In genomic region chr2:39115556-39115955, GRCh38 we compare ENCODE assay signal across 20 cellular contexts.
"Had no signal": no experiment of that assay in that cellular context is flagged by ENCODE, and none has a peak within 500 bp of the region (broad histone marks: within the 10 kb centered on the region; RNA-seq: fewer than 3 reads in every experiment).

No MANE protein-coding gene starts in this region.

- H3K36me3 ChIP-seq: ovary, right atrium auricular region had no signal

- H3K27ac Mint-ChIP-seq: nephron had no signal

- H3K9me3 Mint-ChIP-seq: mesothelial cell of epicardium, nephron had no signal

- H3K4me3 Mint-ChIP-seq: mesothelial cell of epicardium, nephron had no signal

- H3K4me3 ChIP-seq: body of pancreas, heart left ventricle, ovary, prostate gland, right atrium auricular region, SK-N-MC, tibial artery had no signal

- H3K9me3 ChIP-seq: body of pancreas, heart left ventricle, neutrophil, ovary, prostate gland, right atrium auricular region, tibial artery had no signal

- DNase-seq: activated CD4-positive, alpha-beta T cell treated with anti-CD3 and anti-CD28 coated beads for 1 hour; activated CD8-positive, alpha-beta memory T cell treated with anti-CD3 and anti-CD28 coated beads, Interleukin-2, amount 50 U/mL, for 4 hours; anterior cingulate cortex; body of pancreas; effector CD4-positive, alpha-beta T cell; heart left ventricle; left ventricle myocardium superior; mammary epithelial cell; ovary; stimulated activated CD4-positive, alpha-beta T cell treated with anti-CD3 and anti-CD28 coated beads, Interleukin-4, amount 100 ng/mL, for 24 hours; stimulated activated naive CD4-positive, alpha-beta T cell treated with Interleukin-2 at 50 U/mL for 16 hours; SW 1271; T-helper 9 cell; tibial artery had no signal

- H3K27me3 ChIP-seq: body of pancreas, heart left ventricle, neutrophil, ovary, right atrium auricular region, tibial artery had no signal

- H3K4me1 ChIP-seq: prostate gland had no signal

- H3K27ac ChIP-seq: body of pancreas, heart left ventricle, neutrophil, ovary, prostate gland, right atrium auricular region, SK-N-MC, tibial artery had no signal
